Comparison of ENCODE assay signal across 1 cellular context in the genomic region with DNA sequence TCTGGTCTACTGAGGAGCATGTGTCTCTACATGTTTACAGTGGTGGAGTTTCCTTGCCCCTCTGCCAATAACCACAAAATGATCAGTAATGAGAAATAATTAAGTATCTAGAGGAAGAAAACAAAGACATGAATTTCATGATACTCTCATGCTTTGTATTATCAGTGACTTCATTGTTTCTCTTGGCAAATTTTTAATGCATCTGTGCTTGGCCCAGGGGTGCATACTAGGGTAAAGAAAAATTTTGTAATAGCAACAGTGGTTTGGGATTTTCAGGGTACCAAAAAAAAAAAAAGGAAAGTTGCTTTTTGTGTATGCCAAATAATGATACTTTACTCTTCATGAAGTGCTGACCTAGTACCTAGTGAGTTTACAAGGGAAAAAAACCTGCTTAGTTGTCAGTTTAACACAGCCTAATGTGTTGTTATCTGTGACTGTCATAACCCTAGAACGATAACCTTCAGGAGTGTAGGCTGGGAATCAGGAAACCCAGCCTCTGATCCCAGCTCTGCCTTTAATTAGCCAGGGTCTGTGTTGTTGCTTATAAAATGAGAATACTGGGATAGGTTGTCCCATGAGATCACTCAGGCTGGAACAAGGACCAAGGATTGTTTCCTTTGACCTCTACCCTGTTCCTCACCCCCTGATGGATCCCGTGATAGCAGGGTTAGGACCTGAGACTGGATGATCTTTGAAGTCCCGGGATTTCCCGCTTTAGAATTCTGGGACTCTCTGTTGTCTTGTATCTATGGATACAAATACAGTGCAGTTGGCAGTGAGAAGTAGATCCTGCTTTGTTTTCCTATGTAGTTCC.
TF ChIP-seq lines count a peak whose summit lies in the region.

No MANE protein-coding gene starts in this region.

TF ChIP-seq in IMR-90, 13 proteins besides CTCF, POLR2A, EP300 and RAD21 (continued from another document):
- TF ChIP-seq MAZ (IDR thresholded peaks at IDR 0.05; ENCODE audit: borderline replicate concordance, low read depth, low read length) (no peak), BHLHE40 (IDR thresholded peaks at IDR 0.05; ENCODE audit: low read depth, low read length) (no peak), MAFK (IDR thresholded peaks at IDR 0.05; ENCODE audit: low read depth, low read length) (no peak), USF2 (IDR thresholded peaks at IDR 0.05; ENCODE audit: low read depth, low read length) (no peak), CEBPB (IDR thresholded peaks at IDR 0.05; ENCODE audit: low read depth, low read length) (no peak), RFX5 (IDR thresholded peaks at IDR 0.05; ENCODE audit: low read depth, low read length) (no peak), NFE2L2 (IDR thresholded peaks at IDR 0.05; ENCODE audit: low read depth, low read length) (no peak)
- TF ChIP-seq, protein P1, sequence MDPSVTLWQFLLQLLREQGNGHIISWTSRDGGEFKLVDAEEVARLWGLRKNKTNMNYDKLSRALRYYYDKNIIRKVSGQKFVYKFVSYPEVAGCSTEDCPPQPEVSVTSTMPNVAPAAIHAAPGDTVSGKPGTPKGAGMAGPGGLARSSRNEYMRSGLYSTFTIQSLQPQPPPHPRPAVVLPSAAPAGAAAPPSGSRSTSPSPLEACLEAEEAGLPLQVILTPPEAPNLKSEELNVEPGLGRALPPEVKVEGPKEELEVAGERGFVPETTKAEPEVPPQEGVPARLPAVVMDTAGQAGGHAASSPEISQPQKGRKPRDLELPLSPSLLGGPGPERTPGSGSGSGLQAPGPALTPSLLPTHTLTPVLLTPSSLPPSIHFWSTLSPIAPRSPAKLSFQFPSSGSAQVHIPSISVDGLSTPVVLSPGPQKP (IDR thresholded peaks at IDR 0.05; ENCODE audit: borderline replicate concordance, low read depth, low read length), result no peak
TF ChIP-seq in IMR-90: peak in this region for 0.
